ENCODE assay signal across 12 cellular contexts in the genomic region with DNA sequence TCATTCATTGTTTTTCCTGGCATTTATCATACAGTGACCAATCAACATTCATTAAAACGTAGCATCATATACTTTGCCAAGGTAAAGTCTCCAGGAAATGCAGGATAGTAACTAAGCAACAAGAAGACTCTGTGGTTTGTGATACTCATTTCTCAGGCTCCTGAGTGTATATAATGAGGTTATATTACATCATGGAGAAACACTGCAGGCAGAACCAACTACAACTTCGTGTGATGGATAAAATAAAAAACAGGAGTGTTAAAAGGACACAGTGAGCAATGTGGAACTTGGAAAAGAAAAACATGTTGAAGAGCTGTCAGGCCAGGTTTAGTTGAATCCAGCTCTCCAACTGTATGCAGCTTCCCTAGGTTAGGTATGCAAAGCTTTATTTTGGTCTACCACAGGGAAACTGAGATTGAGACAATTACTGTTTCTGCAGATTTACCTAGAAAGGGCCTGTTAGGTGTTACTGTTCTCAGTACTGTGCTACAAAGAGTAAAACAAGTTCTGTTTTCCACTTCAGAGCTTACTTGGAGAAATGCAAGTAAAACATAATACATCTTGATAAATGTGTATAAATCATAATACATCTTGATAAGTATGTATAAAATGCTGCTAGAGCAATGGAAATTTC. TPM values are rescaled to one million over a fixed set of nuclear protein-coding genes. Genes with fewer than 3 reads are reported as not detected.
DNase-seq lines count a peak whose midpoint lies in the region; ATAC-seq and TF ChIP-seq lines count a peak whose summit lies in the region.
"Had no signal": no experiment of that assay in that cellular context is flagged by ENCODE, and none has a peak within 500 bp of the region (broad histone marks: within the 10 kb centered on the region; RNA-seq: fewer than 3 reads in every experiment).

No MANE protein-coding gene starts in this region.

- no TSS peak for BruUV-seq in PC-3 (replicated peaks; lab: Mats Ljungman, UMichigan)

- in situ Hi-C loops in ACHN (cut with HindIII; ENCODE audit: low pct_ligation_motif_present, low pct_unique_long_range_greater_than_20kb, low sequenced_read_pairs), result no loop called here

- ATAC-seq in PC-3 (no peak), GM19035 (IDR thresholded peaks at IDR 0.05; ENCODE audit: unreplicated experiment) (no peak)
- ATAC-seq: left lobe of liver had no signal

- H3F3A ChIP-seq in PC-3 (ENCODE audit: low read length, unreplicated experiment), result peaks cover 12% of the 10 kb centered on the region

- H3K79me2 ChIP-seq in PC-3 (ENCODE audit: low read length), result peaks cover 88% of the 10 kb centered on the region

- H3K4me3 ChIP-seq in PC-3 (ENCODE audit: low read length), result no peak overlapping the region
- no peak overlapping the region for H3K4me3 ChIP-seq in epithelial cell of esophagus (ENCODE audit: low read length)

- peaks cover 26% of the 10 kb centered on the region for H4K20me1 ChIP-seq in PC-3 (ENCODE audit: low read length)

- H3K27ac ChIP-seq in PC-3 (ENCODE audit: low read length), result 0 out of 2 replicates have a peak overlapping the region, but pooled peaks have one; percentile 0

- H3K9me2 ChIP-seq in PC-3 (replicated peaks; ENCODE audit: low read length), result no peaks in the 10 kb centered on the region

- CTCF ChIA-PET in PC-3 (lab: Charles Lee), result interaction anchor here (1.3 kb wide), 1 partner anchor 22 kb away, joined by 3 read pairs; no protein-coding TSS in a partner anchor

- peaks cover 18% of the 10 kb centered on the region for H3K36me3 ChIP-seq in PC-3 (ENCODE audit: low read depth, low read length)

- intact Hi-C loops in PC-3 (cut with micrococcal nuclease), result no loop called here

- peaks cover 30% of the 10 kb centered on the region for H3K4me1 ChIP-seq in PC-3 (ENCODE audit: insufficient read depth, low read length)

- H3K27me3 ChIP-seq in PC-3 (ENCODE audit: low read length), result no peaks in the 10 kb centered on the region

- no peak overlapping the region for H3K9ac ChIP-seq in PC-3 (ENCODE audit: low read length)

- no peak overlapping the region for H3K4me2 ChIP-seq in PC-3 (ENCODE audit: low read length)

- no peak overlapping the region for H2AFZ ChIP-seq in PC-3 (ENCODE audit: low read length)

- TF ChIP-seq CTCF in PC-3 (conservative IDR thresholded peaks at IDR 0.05; ENCODE audit: low read depth, low read length) (no peak), epithelial cell of esophagus (IDR thresholded peaks at IDR 0.05; ENCODE audit: insufficient read depth, low read depth, low read length, missing control alignments) (no peak)

- DNase-seq in AG08395 (ENCODE audit: low spot score), result peak; percentile 53
- DNase-seq in GM04504 (ENCODE audit: low read depth), result peak; percentile 28
- DNase-seq in PC-3, result peak; percentile 61
- peak; percentile 56 for DNase-seq in epithelial cell of esophagus (ENCODE audit: low read depth)
- DNase-seq in NCI-H82 (lab: John Stamatoyannopoulos, UW), result no peak
- no peak for DNase-seq in NCI-H1105 (lab: John Stamatoyannopoulos, UW)
- DNase-seq in ACHN, result no peak
- DNase-seq: activated effector memory CD4-positive, alpha-beta T cell treated with Interleukin-2 at 50 U/mL for 16 hours; DMS79; KBM-7 had no signal

- no peaks in the 10 kb centered on the region for H3K9me3 ChIP-seq in PC-3 (ENCODE audit: low read length)

- POLR2A ChIA-PET in PC-3 (lab: Charles Lee; ENCODE audit: unreplicated experiment), result no interaction called here

RNA-seq across cellular contexts. Expression of a gene that starts 7.8 kb away (rescaled TPM):
- total RNA-seq in PC-3 (2014; rRNA removed), result 145 and 146 TPM in 2 replicates

Comparison
In these comparisons a context has a peak if more than half of its experiments do, and no peak if none do; other contexts are left out.
1. DNase-seq: peak in AG08395 (single experiment), GM04504 (single experiment), PC-3 (single experiment) and epithelial cell of esophagus (single experiment); none in NCI-H82 (single experiment), NCI-H1105 (single experiment) and ACHN (single experiment).